Comparison of ENCODE assay signal across 23 cellular contexts in the genomic region with DNA sequence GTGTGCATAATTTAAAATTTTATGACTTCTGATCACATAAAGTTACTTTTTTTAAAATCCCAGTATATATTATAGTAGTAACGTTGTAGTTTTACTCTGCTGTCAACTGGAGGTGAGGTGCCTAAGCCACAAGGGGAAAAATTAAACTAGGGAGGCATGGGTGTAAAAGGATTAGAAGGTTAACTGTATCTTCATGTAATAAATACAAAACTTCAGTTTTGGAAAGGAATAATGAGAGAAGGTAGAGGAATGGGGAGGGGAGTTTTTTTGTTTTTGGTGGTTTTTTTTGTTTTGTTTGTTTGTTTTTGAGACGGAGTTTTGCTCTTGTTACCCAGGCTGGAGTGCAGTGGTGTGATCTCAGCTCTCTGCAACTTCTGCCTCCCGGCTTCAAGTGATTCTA. TPM values are rescaled to one million over a fixed set of nuclear protein-coding genes. Genes with fewer than 3 reads are reported as not detected.
A peak's percentile ranks its signal among the peaks of the same experiment; 100 is the strongest.
DNase-seq lines count a peak whose midpoint lies in the region; ATAC-seq and TF ChIP-seq lines count a peak whose summit lies in the region.
"Had no signal": no experiment of that assay in that cellular context is flagged by ENCODE, and none has a peak within 500 bp of the region (broad histone marks: within the 10 kb centered on the region; RNA-seq: fewer than 3 reads in every experiment).

No MANE protein-coding gene starts in this region.

- CTCF ChIA-PET in OCI-LY7 (lab: Charles Lee; ENCODE audit: unreplicated experiment), result no interaction called here

- H3K9ac ChIP-seq in Loucy (ENCODE audit: low read depth, low read length, poor library complexity, severe bottlenecking), result no peak overlapping the region
- H3K9ac ChIP-seq: BLaER1 had no signal

- no peak overlapping the region for H3K4me3 Mint-ChIP-seq in activated T-helper 17 cell treated with anti-CD3 and anti-CD28 coated beads, Interleukin-2, amount 50 U/mL, for 72 hours
- H3K4me3 Mint-ChIP-seq in progenitor cell of endocrine pancreas (ENCODE audit: low read depth), result no peak overlapping the region
- H3K4me3 Mint-ChIP-seq: CD4-positive, alpha-beta memory T cell had no signal

- H3K4me1 ChIP-seq in Loucy (ENCODE audit: insufficient read depth, low read length, poor library complexity, severe bottlenecking) (peaks cover 45% of the 10 kb centered on the region), OCI-LY7 (ENCODE audit: insufficient read depth, low read length, poor library complexity, severe bottlenecking) (peaks cover 12% of the 10 kb centered on the region)

- H3K36me3 ChIP-seq in Loucy (ENCODE audit: insufficient read depth, low read length) (no peaks in the 10 kb centered on the region), OCI-LY7 (ENCODE audit: insufficient read depth, low read length) (peaks cover 51% of the 10 kb centered on the region)

- peaks cover 12% of the 10 kb centered on the region for H3K4me1 Mint-ChIP-seq in activated T-helper 17 cell treated with anti-CD3 and anti-CD28 coated beads, Interleukin-2, amount 50 U/mL, for 72 hours
- peaks cover 8% of the 10 kb centered on the region for H3K4me1 Mint-ChIP-seq in progenitor cell of endocrine pancreas (ENCODE audit: low read depth)

- no peak for ATAC-seq in activated T-helper 17 cell treated with anti-CD3 and anti-CD28 coated beads, Interleukin-2, amount 50 U/mL, for 72 hours (replicated peaks)
- no peak for ATAC-seq in HG03135 (IDR thresholded peaks at IDR 0.05; ENCODE audit: unreplicated experiment)

- peaks cover 97% of the 10 kb centered on the region for H3K79me2 ChIP-seq in Loucy (ENCODE audit: insufficient read depth, low read length)
- H3K79me2 ChIP-seq in OCI-LY7 (ENCODE audit: insufficient read depth, low read depth, low read length), result peaks cover 96% of the 10 kb centered on the region

- POLR2A ChIA-PET in OCI-LY7 (lab: Charles Lee), result interaction anchor here (1.7 kb wide), 1 partner anchor 13 kb away, joined by 5 read pairs; no protein-coding TSS in a partner anchor

- H3K9me3 ChIP-seq in Loucy (ENCODE audit: insufficient read depth, low read depth, low read length) (no peaks in the 10 kb centered on the region), OCI-LY7 (ENCODE audit: low read length) (no peaks in the 10 kb centered on the region)
- H3K9me3 ChIP-seq: SJSA1 had no signal

- H4K20me1 ChIP-seq in Loucy (ENCODE audit: insufficient read depth, low read length, poor library complexity, severe bottlenecking) (peaks cover 61% of the 10 kb centered on the region), OCI-LY7 (ENCODE audit: insufficient read depth, low read length) (peaks cover 11% of the 10 kb centered on the region; the same call in 1 of the 2 replicates)

- no peaks in the 10 kb centered on the region for H3K9me3 Mint-ChIP-seq in activated T-helper 17 cell treated with anti-CD3 and anti-CD28 coated beads, Interleukin-2, amount 50 U/mL, for 72 hours
- H3K9me3 Mint-ChIP-seq in progenitor cell of endocrine pancreas (ENCODE audit: low read depth), result no peaks in the 10 kb centered on the region
- H3K9me3 Mint-ChIP-seq: CD4-positive, alpha-beta memory T cell had no signal

- H3F3A ChIP-seq in Loucy (ENCODE audit: low read depth), result no peaks in the 10 kb centered on the region

- H3K27me3 ChIP-seq in Loucy (ENCODE audit: insufficient read depth, low read length, poor library complexity, severe bottlenecking), result no peaks in the 10 kb centered on the region
- H3K27me3 ChIP-seq: BLaER1, SJSA1 had no signal

- no peaks in the 10 kb centered on the region for H3K27me3 Mint-ChIP-seq in activated T-helper 17 cell treated with anti-CD3 and anti-CD28 coated beads, Interleukin-2, amount 50 U/mL, for 72 hours
- H3K27me3 Mint-ChIP-seq in progenitor cell of endocrine pancreas, result no peaks in the 10 kb centered on the region
- H3K27me3 Mint-ChIP-seq: CD4-positive, alpha-beta memory T cell had no signal

- H3K4me2 ChIP-seq in Loucy (ENCODE audit: low read depth, low read length, poor library complexity, severe bottlenecking) (peak overlapping the region; percentile 58), OCI-LY7 (ENCODE audit: low read length) (no peak overlapping the region)
- H3K4me2 ChIP-seq: BLaER1, PC-9 had no signal

- H3K27ac Mint-ChIP-seq in activated T-helper 17 cell treated with anti-CD3 and anti-CD28 coated beads, Interleukin-2, amount 50 U/mL, for 72 hours, result peak overlapping the region; percentile 69
- peak overlapping the region; percentile 78 for H3K27ac Mint-ChIP-seq in progenitor cell of endocrine pancreas

- H3K9me2 ChIP-seq in Loucy (replicated peaks; ENCODE audit: low read depth, low read length) (no peaks in the 10 kb centered on the region), OCI-LY7 (ENCODE audit: insufficient read depth, low read length) (no peaks in the 10 kb centered on the region)

- intact Hi-C loops in OCI-LY7 (cut with micrococcal nuclease; ENCODE audit: unreplicated experiment), result no loop called here

- H3K4me3 ChIP-seq in Loucy (ENCODE audit: low read length, poor library complexity, severe bottlenecking), result peak overlapping the region; percentile 23
- H3K4me3 ChIP-seq in OCI-LY7 (ENCODE audit: low read depth, low read length, poor library complexity, severe bottlenecking), result no peak overlapping the region
- H3K4me3 ChIP-seq: BLaER1, PC-9, SJSA1 had no signal

- H3K36me3 Mint-ChIP-seq in activated T-helper 17 cell treated with anti-CD3 and anti-CD28 coated beads, Interleukin-2, amount 50 U/mL, for 72 hours (ENCODE audit: low read depth), result peaks cover 10% of the 10 kb centered on the region
- H3K36me3 Mint-ChIP-seq in progenitor cell of endocrine pancreas (ENCODE audit: insufficient read depth), result peaks cover 3% of the 10 kb centered on the region

- no TSS peak for BruUV-seq in OCI-LY7 (replicated peaks; lab: Mats Ljungman, UMichigan)

- TF ChIP-seq CTCF in C4-2B (conservative IDR thresholded peaks at IDR 0.05), result no peak
- no peak for TF ChIP-seq CTCF in Loucy (conservative IDR thresholded peaks at IDR 0.05; ENCODE audit: low read length)
- no peak for TF ChIP-seq CTCF in progenitor cell of endocrine pancreas (IDR thresholded peaks at IDR 0.05; ENCODE audit: unreplicated experiment)
- no peak for TF ChIP-seq CTCF in GM10266 (IDR thresholded peaks at IDR 0.05; ENCODE audit: control insufficient read depth, insufficient read depth, low read depth, missing control alignments)
- no peak for TF ChIP-seq CTCF in OCI-LY7 (conservative IDR thresholded peaks at IDR 0.05; ENCODE audit: low read length)

- no peak overlapping the region for H2AFZ ChIP-seq in Loucy (ENCODE audit: low read length)
- no peak overlapping the region for H2AFZ ChIP-seq in OCI-LY7 (ENCODE audit: low read length)
- H2AFZ ChIP-seq: PC-9 had no signal

- DNase-seq in progenitor cell of endocrine pancreas (ENCODE audit: low spot score, unreplicated experiment) (no peak), GM10266 (ENCODE audit: extremely low spot score) (no peak), OCI-LY7 (ENCODE audit: low spot score) (no peak)
- DNase-seq: CD4-positive, alpha-beta memory T cell; COR-L47; HCEC 1CT; Kasumi-1; MV-4-11; NCI-H1105 treated with DMSO at 0.1 percent for 48 hours; NCI-H146; NCI-H1930; NCI-H2107; NCI-H524; NCI-H748 treated with DMSO at 0.1 percent for 48 hours; PC-9; Right ventricle myocardium superior; RPMI8226 had no signal

- H3K27ac ChIP-seq in C4-2B (peak overlapping the region; percentile 27; the same call in 1 of the 2 replicates), OCI-LY7 (ENCODE audit: low read depth, low read length, poor library complexity, severe bottlenecking) (no peak overlapping the region)
- H3K27ac ChIP-seq: BLaER1, PC-9, SJSA1 had no signal

RNA-seq across cellular contexts. Expression of gene SLC25A33, which starts 5.7 kb away (rescaled TPM):
- 1 to 10 TPM; 3.6 to 7.6 TPM for total RNA-seq in activated T-helper 17 cell treated with anti-CD3 and anti-CD28 coated beads, Interleukin-2, amount 50 U/mL, for 72 hours
- 7.6 and 7.7 TPM in 2 replicates for total RNA-seq in progenitor cell of endocrine pancreas
- total RNA-seq in OCI-LY7 (2014; rRNA removed; shearing (Covaris generic)), result 14.4 and 15.1 TPM in 2 replicates
- 14.1 and 16.5 TPM in 2 replicates for total RNA-seq in OCI-LY7 (2022)

RNA-seq across cellular contexts. Expression of gene TMEM201, which starts 43.8 kb away (rescaled TPM):
- 10 to 100 TPM; 12.0 to 25.5 TPM for total RNA-seq in activated T-helper 17 cell treated with anti-CD3 and anti-CD28 coated beads, Interleukin-2, amount 50 U/mL, for 72 hours
- 24.5 and 24.6 TPM in 2 replicates for total RNA-seq in progenitor cell of endocrine pancreas
- 5.3 and 7.5 TPM in 2 replicates for total RNA-seq in OCI-LY7 (2014; rRNA removed; shearing (Covaris generic))
- 21.9 and 23.6 TPM in 2 replicates for total RNA-seq in OCI-LY7 (2022)
